ENCODE assay signal across 1 cellular context in genomic region chr9:1469996-1470395, GRCh38.
TF ChIP-seq lines count a peak whose summit lies in the region.

No MANE protein-coding gene starts in this region.

TF ChIP-seq in GM12878, 131 proteins besides CTCF, POLR2A, EP300 and RAD21 (continued from another document and continues in another):
- TF ChIP-seq JUND (IDR thresholded peaks at IDR 0.05; ENCODE audit: low read depth, low read length) = no peak
- no peak for TF ChIP-seq NBN (IDR thresholded peaks at IDR 0.05)
- TF ChIP-seq, protein P1, sequence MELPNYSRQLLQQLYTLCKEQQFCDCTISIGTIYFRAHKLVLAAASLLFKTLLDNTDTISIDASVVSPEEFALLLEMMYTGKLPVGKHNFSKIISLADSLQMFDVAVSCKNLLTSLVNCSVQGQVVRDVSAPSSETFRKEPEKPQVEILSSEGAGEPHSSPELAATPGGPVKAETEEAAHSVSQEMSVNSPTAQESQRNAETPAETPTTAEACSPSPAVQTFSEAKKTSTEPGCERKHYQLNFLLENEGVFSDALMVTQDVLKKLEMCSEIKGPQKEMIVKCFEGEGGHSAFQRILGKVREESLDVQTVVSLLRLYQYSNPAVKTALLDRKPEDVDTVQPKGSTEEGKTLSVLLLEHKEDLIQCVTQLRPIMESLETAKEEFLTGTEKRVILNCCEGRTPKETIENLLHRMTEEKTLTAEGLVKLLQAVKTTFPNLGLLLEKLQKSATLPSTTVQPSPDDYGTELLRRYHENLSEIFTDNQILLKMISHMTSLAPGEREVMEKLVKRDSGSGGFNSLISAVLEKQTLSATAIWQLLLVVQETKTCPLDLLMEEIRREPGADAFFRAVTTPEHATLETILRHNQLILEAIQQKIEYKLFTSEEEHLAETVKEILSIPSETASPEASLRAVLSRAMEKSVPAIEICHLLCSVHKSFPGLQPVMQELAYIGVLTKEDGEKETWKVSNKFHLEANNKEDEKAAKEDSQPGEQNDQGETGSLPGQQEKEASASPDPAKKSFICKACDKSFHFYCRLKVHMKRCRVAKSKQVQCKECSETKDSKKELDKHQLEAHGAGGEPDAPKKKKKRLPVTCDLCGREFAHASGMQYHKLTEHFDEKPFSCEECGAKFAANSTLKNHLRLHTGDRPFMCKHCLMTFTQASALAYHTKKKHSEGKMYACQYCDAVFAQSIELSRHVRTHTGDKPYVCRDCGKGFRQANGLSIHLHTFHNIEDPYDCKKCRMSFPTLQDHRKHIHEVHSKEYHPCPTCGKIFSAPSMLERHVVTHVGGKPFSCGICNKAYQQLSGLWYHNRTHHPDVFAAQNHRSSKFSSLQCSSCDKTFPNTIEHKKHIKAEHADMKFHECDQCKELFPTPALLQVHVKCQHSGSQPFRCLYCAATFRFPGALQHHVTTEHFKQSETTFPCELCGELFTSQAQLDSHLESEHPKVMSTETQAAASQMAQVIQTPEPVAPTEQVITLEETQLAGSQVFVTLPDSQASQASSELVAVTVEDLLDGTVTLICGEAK (IDR thresholded peaks at IDR 0.05; ENCODE audit: borderline replicate concordance) = no peak; the same call in 1 of the 2 replicates
- TF ChIP-seq CEBPB (IDR thresholded peaks at IDR 0.05; ENCODE audit: borderline replicate concordance in 1 of 2, low read depth in 2 of 2, low read length in 2 of 2) = no peak
- no peak for TF ChIP-seq NR2C1 (IDR thresholded peaks at IDR 0.05)
- TF ChIP-seq BCLAF1 (IDR thresholded peaks at IDR 0.05) = no peak
- no peak for TF ChIP-seq RELA (IDR thresholded peaks at IDR 0.05; ENCODE audit: borderline replicate concordance, partially characterized antibody)
- TF ChIP-seq ATF7 (IDR thresholded peaks at IDR 0.05; ENCODE audit: low read depth) = peak; percentile 89
- TF ChIP-seq SPI1 (IDR thresholded peaks at IDR 0.05; ENCODE audit: borderline replicate concordance, insufficient read depth, low read depth, low read length) = no peak
- TF ChIP-seq, protein P2, sequence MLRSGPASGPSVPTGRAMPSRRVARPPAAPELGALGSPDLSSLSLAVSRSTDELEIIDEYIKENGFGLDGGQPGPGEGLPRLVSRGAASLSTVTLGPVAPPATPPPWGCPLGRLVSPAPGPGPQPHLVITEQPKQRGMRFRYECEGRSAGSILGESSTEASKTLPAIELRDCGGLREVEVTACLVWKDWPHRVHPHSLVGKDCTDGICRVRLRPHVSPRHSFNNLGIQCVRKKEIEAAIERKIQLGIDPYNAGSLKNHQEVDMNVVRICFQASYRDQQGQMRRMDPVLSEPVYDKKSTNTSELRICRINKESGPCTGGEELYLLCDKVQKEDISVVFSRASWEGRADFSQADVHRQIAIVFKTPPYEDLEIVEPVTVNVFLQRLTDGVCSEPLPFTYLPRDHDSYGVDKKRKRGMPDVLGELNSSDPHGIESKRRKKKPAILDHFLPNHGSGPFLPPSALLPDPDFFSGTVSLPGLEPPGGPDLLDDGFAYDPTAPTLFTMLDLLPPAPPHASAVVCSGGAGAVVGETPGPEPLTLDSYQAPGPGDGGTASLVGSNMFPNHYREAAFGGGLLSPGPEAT (IDR thresholded peaks at IDR 0.05; ENCODE audit: low read depth) = peak; percentile 77
- TF ChIP-seq TCF7 (IDR thresholded peaks at IDR 0.05; ENCODE audit: borderline replicate concordance) = no peak
- TF ChIP-seq ZZZ3 (IDR thresholded peaks at IDR 0.05; ENCODE audit: control insufficient read depth, insufficient read length, low read depth) = no peak
- TF ChIP-seq POLR2AphosphoS2 (IDR thresholded peaks at IDR 0.05; ENCODE audit: low read depth, low read length) = no peak
- TF ChIP-seq DPF2 (IDR thresholded peaks at IDR 0.05) = no peak
- TF ChIP-seq MYB (IDR thresholded peaks at IDR 0.05; ENCODE audit: borderline replicate concordance, low read depth, low read length) = no peak
- no peak for TF ChIP-seq MYC (IDR thresholded peaks at IDR 0.05; ENCODE audit: insufficient read depth, insufficient read length, insufficient replicate concordance, low read length, severe bottlenecking)
- TF ChIP-seq SMARCA5 (IDR thresholded peaks at IDR 0.05) = no peak
- TF ChIP-seq ZNF384 (IDR thresholded peaks at IDR 0.05; ENCODE audit: borderline replicate concordance, low read depth, low read length) = no peak
- no peak for TF ChIP-seq TCF12 (IDR thresholded peaks at IDR 0.05; ENCODE audit: low read depth, low read length)
- TF ChIP-seq HCFC1 (IDR thresholded peaks at IDR 0.05; ENCODE audit: low read length) = no peak
- TF ChIP-seq, protein P3, sequence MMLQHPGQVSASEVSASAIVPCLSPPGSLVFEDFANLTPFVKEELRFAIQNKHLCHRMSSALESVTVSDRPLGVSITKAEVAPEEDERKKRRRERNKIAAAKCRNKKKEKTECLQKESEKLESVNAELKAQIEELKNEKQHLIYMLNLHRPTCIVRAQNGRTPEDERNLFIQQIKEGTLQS (IDR thresholded peaks at IDR 0.05; ENCODE audit: borderline replicate concordance, extremely low read depth, low read depth, low read length) = no peak
- no peak for TF ChIP-seq E2F8 (IDR thresholded peaks at IDR 0.05; ENCODE audit: low read depth, partially characterized antibody)
- 0 out of 2 replicates have a peak, but pooled peaks have one; percentile 35 for TF ChIP-seq GATAD2B (conservative IDR thresholded peaks at IDR 0.05; ENCODE audit: low read depth)
- TF ChIP-seq NFIC (IDR thresholded peaks at IDR 0.05; ENCODE audit: low read depth, low read length) = peak; percentile 68; the same call in 1 of the 2 replicates
- no peak for TF ChIP-seq ZNF274 (IDR thresholded peaks at IDR 0.05; ENCODE audit: insufficient read depth, insufficient read length)
- TF ChIP-seq SUZ12 (IDR thresholded peaks at IDR 0.05; ENCODE audit: unreplicated experiment) = no peak
- TF ChIP-seq PAX5 (IDR thresholded peaks at IDR 0.05; ENCODE audit: borderline replicate concordance, low read depth, low read length) = no peak
- no peak for TF ChIP-seq BHLHE40 (IDR thresholded peaks at IDR 0.05; ENCODE audit: borderline replicate concordance in 1 of 2, low read depth in 2 of 2, low read length in 1 of 2)
- no peak for TF ChIP-seq TARDBP (IDR thresholded peaks at IDR 0.05; ENCODE audit: borderline replicate concordance)
- TF ChIP-seq REST (IDR thresholded peaks at IDR 0.05; ENCODE audit: low read depth, low read length) = no peak
- TF ChIP-seq WRNIP1 (IDR thresholded peaks at IDR 0.05; ENCODE audit: borderline replicate concordance, low read depth, low read length) = no peak
- no peak for TF ChIP-seq SREBF2 (IDR thresholded peaks at IDR 0.05; ENCODE audit: low read length)
- TF ChIP-seq, protein P4, sequence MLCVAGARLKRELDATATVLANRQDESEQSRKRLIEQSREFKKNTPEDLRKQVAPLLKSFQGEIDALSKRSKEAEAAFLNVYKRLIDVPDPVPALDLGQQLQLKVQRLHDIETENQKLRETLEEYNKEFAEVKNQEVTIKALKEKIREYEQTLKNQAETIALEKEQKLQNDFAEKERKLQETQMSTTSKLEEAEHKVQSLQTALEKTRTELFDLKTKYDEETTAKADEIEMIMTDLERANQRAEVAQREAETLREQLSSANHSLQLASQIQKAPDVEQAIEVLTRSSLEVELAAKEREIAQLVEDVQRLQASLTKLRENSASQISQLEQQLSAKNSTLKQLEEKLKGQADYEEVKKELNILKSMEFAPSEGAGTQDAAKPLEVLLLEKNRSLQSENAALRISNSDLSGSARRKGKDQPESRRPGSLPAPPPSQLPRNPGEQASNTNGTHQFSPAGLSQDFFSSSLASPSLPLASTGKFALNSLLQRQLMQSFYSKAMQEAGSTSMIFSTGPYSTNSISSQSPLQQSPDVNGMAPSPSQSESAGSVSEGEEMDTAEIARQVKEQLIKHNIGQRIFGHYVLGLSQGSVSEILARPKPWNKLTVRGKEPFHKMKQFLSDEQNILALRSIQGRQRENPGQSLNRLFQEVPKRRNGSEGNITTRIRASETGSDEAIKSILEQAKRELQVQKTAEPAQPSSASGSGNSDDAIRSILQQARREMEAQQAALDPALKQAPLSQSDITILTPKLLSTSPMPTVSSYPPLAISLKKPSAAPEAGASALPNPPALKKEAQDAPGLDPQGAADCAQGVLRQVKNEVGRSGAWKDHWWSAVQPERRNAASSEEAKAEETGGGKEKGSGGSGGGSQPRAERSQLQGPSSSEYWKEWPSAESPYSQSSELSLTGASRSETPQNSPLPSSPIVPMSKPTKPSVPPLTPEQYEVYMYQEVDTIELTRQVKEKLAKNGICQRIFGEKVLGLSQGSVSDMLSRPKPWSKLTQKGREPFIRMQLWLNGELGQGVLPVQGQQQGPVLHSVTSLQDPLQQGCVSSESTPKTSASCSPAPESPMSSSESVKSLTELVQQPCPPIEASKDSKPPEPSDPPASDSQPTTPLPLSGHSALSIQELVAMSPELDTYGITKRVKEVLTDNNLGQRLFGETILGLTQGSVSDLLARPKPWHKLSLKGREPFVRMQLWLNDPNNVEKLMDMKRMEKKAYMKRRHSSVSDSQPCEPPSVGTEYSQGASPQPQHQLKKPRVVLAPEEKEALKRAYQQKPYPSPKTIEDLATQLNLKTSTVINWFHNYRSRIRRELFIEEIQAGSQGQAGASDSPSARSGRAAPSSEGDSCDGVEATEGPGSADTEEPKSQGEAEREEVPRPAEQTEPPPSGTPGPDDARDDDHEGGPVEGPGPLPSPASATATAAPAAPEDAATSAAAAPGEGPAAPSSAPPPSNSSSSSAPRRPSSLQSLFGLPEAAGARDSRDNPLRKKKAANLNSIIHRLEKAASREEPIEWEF (IDR thresholded peaks at IDR 0.05; ENCODE audit: insufficient replicate concordance, low read depth, low read length) = peak; percentile 72
- TF ChIP-seq KLF5 (IDR thresholded peaks at IDR 0.05; ENCODE audit: partially characterized antibody) = no peak
- TF ChIP-seq NFXL1 (IDR thresholded peaks at IDR 0.05; ENCODE audit: borderline replicate concordance) = no peak
- no peak for TF ChIP-seq STAT3 (IDR thresholded peaks at IDR 0.05; ENCODE audit: low read depth, low read length)
- no peak for TF ChIP-seq ZNF207 (IDR thresholded peaks at IDR 0.05; ENCODE audit: borderline replicate concordance)
- TF ChIP-seq ATF2 (IDR thresholded peaks at IDR 0.05; ENCODE audit: low read length) = peak; percentile 80
